ENCODE assay signal across 8 cellular contexts in genomic region chr3:71392277-71392676, GRCh38.
DNase-seq lines count a peak whose midpoint lies in the region; ATAC-seq and FAIRE-seq lines count a peak whose summit lies in the region.

No MANE protein-coding gene starts in this region.

- H3K9ac ChIP-seq in BLaER1: no peak overlapping the region

- H3K9me3 ChIP-seq in BLaER1: no peaks in the 10 kb centered on the region

- no peak for DNase-seq in GM19239 (ENCODE audit: insufficient read length, low spot score)
- DNase-seq in RPMI8226: peak; percentile 30
- no peak for DNase-seq in NCI-H524 treated with DMSO at 0.1 percent for 48 hours (lab: John Stamatoyannopoulos, UW)
- DNase-seq in NCI-H1436 treated with DMSO at 0.1 percent for 48 hours (lab: John Stamatoyannopoulos, UW): no peak
- no peak for DNase-seq in activated CD4-positive, alpha-beta T cell treated with anti-CD3 and anti-CD28 coated beads for 1 hour
- DNase-seq in G401 (ENCODE audit: low spot score): no peak

- H3K27ac ChIP-seq in BLaER1: no peak overlapping the region

- H3K4me2 ChIP-seq in BLaER1: peak overlapping the region; percentile 77

- FAIRE-seq in GM19239 (lab: Jason Lieb, UNC): peak; percentile 84

- H3K36me3 ChIP-seq in BLaER1: no peaks in the 10 kb centered on the region

- H3K4me3 ChIP-seq in BLaER1: no peak overlapping the region

- in situ Hi-C loops in G401 (cut with HindIII; ENCODE audit: low sequenced_read_pairs): no loop called here

- peak; percentile 48 for ATAC-seq in HG03045 (IDR thresholded peaks at IDR 0.05; ENCODE audit: unreplicated experiment)

- H3K4me1 ChIP-seq in BLaER1: peaks cover 50% of the 10 kb centered on the region

- no peaks in the 10 kb centered on the region for H4K20me1 ChIP-seq in BLaER1

- peaks cover 17% of the 10 kb centered on the region; the same call in 1 of the 2 replicates for H3K27me3 ChIP-seq in BLaER1
